Comparison of ENCODE assay signal across 8 cellular contexts in genomic region chr14:21475767-21476525, GRCh38. TPM values are rescaled to one million over a fixed set of nuclear protein-coding genes. Genes with fewer than 3 reads are reported as not detected.
DNase-seq lines count a peak whose midpoint lies in the region; ATAC-seq, FAIRE-seq and TF ChIP-seq lines count a peak whose summit lies in the region.

No MANE protein-coding gene starts in this region.

- H3K9me3 Mint-ChIP-seq in CD8-positive, alpha-beta T cell, result no peaks in the 10 kb centered on the region
- H3K9me3 Mint-ChIP-seq in effector memory CD8-positive, alpha-beta T cell, result no peaks in the 10 kb centered on the region
- no peaks in the 10 kb centered on the region for H3K9me3 Mint-ChIP-seq in neural crest cell

- H3K27ac Mint-ChIP-seq in CD8-positive, alpha-beta T cell, result peak overlapping the region; percentile 99
- peak overlapping the region; percentile 98 to 99 for H3K27ac Mint-ChIP-seq in effector memory CD8-positive, alpha-beta T cell
- peak overlapping the region; percentile 67 for H3K27ac Mint-ChIP-seq in neural crest cell (ENCODE audit: unreplicated experiment)

- H3K27me3 Mint-ChIP-seq in CD8-positive, alpha-beta T cell (ENCODE audit: low read depth), result no peaks in the 10 kb centered on the region
- H3K27me3 Mint-ChIP-seq in effector memory CD8-positive, alpha-beta T cell, result no peaks in the 10 kb centered on the region
- no peaks in the 10 kb centered on the region for H3K27me3 Mint-ChIP-seq in neural crest cell (ENCODE audit: low read depth)

- no peak for FAIRE-seq in H54 (lab: Jason Lieb, UNC)

- no peaks in the 10 kb centered on the region for H3K9me3 ChIP-seq in CD8-positive, alpha-beta T cell (ENCODE audit: low read length)
- H3K9me3 ChIP-seq in MG63, result no peaks in the 10 kb centered on the region

- peaks cover 50% of the 10 kb centered on the region for H3K4me1 Mint-ChIP-seq in CD8-positive, alpha-beta T cell (ENCODE audit: low read depth)
- peaks cover 18 to 27% of the 10 kb centered on the region in 2 donors for H3K4me1 Mint-ChIP-seq in effector memory CD8-positive, alpha-beta T cell (ENCODE audit: low read depth in 2 of 2)
- H3K4me1 Mint-ChIP-seq in neural crest cell, result peaks cover 29% of the 10 kb centered on the region

- no peak for DNase-seq in CD8-positive, alpha-beta T cell
- DNase-seq in MG63 (no peak), neural crest cell (ENCODE audit: low read depth, low spot score) (no peak), H54 (ENCODE audit: insufficient read length, low spot score) (no peak), GM19238 (ENCODE audit: insufficient read length, low spot score) (no peak), AG20443 (ENCODE audit: low spot score) (no peak)
- no peak for DNase-seq in effector memory CD8-positive, alpha-beta T cell

- no peaks in the 10 kb centered on the region for H3K36me3 ChIP-seq in CD8-positive, alpha-beta T cell (ENCODE audit: insufficient read depth, low read length)
- 0 out of 2 replicates have a peak, but pooled peaks cover 5% of the 10 kb centered on the region for H3K36me3 ChIP-seq in MG63

- H3K27me3 ChIP-seq in CD8-positive, alpha-beta T cell (ENCODE audit: insufficient read depth, low read length), result no peaks in the 10 kb centered on the region
- H3K27me3 ChIP-seq in MG63, result no peaks in the 10 kb centered on the region

- intact Hi-C loops in CD8-positive, alpha-beta T cell (cut with DNase I, micrococcal nuclease), result loop anchor here (2.0 kb wide), 2 partner anchors 207 to 373 kb away; partner anchors contain the start of gene HNRNPC (in 1 of the 2)

- H3K27ac ChIP-seq in CD8-positive, alpha-beta T cell (ENCODE audit: low read depth, low read length), result peak overlapping the region; percentile 58

- no peak for ATAC-seq in CD8-positive, alpha-beta T cell
- no peak for ATAC-seq in effector memory CD8-positive, alpha-beta T cell (replicated peaks)
- ATAC-seq in GM18505 (IDR thresholded peaks at IDR 0.05; ENCODE audit: unreplicated experiment), result no peak

- peaks cover 22% of the 10 kb centered on the region for H3K4me1 ChIP-seq in CD8-positive, alpha-beta T cell (ENCODE audit: insufficient read depth, low read length)

- peaks cover 49% of the 10 kb centered on the region for H3K36me3 Mint-ChIP-seq in CD8-positive, alpha-beta T cell
- peaks cover 44% of the 10 kb centered on the region for H3K36me3 Mint-ChIP-seq in effector memory CD8-positive, alpha-beta T cell (ENCODE audit: insufficient read depth)
- H3K36me3 Mint-ChIP-seq in neural crest cell (ENCODE audit: low read depth), result peaks cover 2% of the 10 kb centered on the region

- no peak for TF ChIP-seq CTCF in CD8-positive, alpha-beta T cell (IDR thresholded peaks at IDR 0.05)
- TF ChIP-seq CTCF in neural crest cell (conservative IDR thresholded peaks at IDR 0.05), result no peak

- TF ChIP-seq POLR2A in H54 (IDR thresholded peaks at IDR 0.05; ENCODE audit: low read depth, low read length) (no peak), GM18505 (IDR thresholded peaks at IDR 0.05; ENCODE audit: borderline replicate concordance, extremely low read depth, insufficient read depth, insufficient read length) (no peak)

- POLR2A ChIA-PET in CD8-positive, alpha-beta T cell (lab: Charles Lee), result interaction anchor here (1.0 to 3.7 kb wide), 6 partner anchors 9 to 246 kb away, joined by 3 to 28 read pairs (median 11); partner anchors contain the start of genes CHD8, METTL3 and SUPT16H

- peak overlapping the region; percentile 99 for H3K4me3 Mint-ChIP-seq in CD8-positive, alpha-beta T cell
- H3K4me3 Mint-ChIP-seq in effector memory CD8-positive, alpha-beta T cell, result peak overlapping the region; percentile 98
- H3K4me3 Mint-ChIP-seq in neural crest cell, result peak overlapping the region; percentile 98

- CTCF ChIA-PET in CD8-positive, alpha-beta T cell (lab: Charles Lee), result interaction anchor here (1.2 to 3.5 kb wide), 6 partner anchors 12 to 39 kb away, joined by 3 to 20 read pairs (median 14); partner anchors contain the start of genes CHD8 and METTL3

- peak overlapping the region; percentile 94 for H3K4me3 ChIP-seq in CD8-positive, alpha-beta T cell (ENCODE audit: low read depth, low read length)
- H3K4me3 ChIP-seq in MG63, result peak overlapping the region; percentile 91

RNA-seq across cellular contexts. Expression of gene RAB2B, which starts 0.8 kb away (rescaled TPM):
- 10 to 100 TPM; 24.0 to 26.6 TPM for total RNA-seq in CD8-positive, alpha-beta T cell
- total RNA-seq in MG63 (2014; rRNA removed; shearing (Covaris generic); ENCODE audit: low replicate concordance), result 6.5 and 7.2 TPM in 2 replicates
- total RNA-seq in neural crest cell, result 30.2 and 31.6 TPM in 2 replicates

RNA-seq across cellular contexts. Expression of gene TOX4, which starts 1.0 kb away (rescaled TPM):
- total RNA-seq in CD8-positive, alpha-beta T cell, result 100 to 1,000 TPM in 1 of 2 experiments, 10 to 100 TPM in 1; 95.0 to 100 TPM
- total RNA-seq in MG63 (2014; rRNA removed; shearing (Covaris generic); ENCODE audit: low replicate concordance), result 26.9 and 75.1 TPM in 2 replicates
- 59.7 and 64.3 TPM in 2 replicates for total RNA-seq in neural crest cell

RNA-seq across cellular contexts. Expression of gene CHD8, which starts 20.0 kb away (rescaled TPM):
- 100 to 1,000 TPM; 132 to 144 TPM for total RNA-seq in CD8-positive, alpha-beta T cell
- 24.1 and 24.6 TPM in 2 replicates for total RNA-seq in MG63 (2014; rRNA removed; shearing (Covaris generic); ENCODE audit: low replicate concordance)
- 137 and 145 TPM in 2 replicates for total RNA-seq in neural crest cell

RNA-seq across cellular contexts. Expression of gene METTL3, which starts 35.2 kb away (rescaled TPM):
- total RNA-seq in CD8-positive, alpha-beta T cell, result 10 to 100 TPM; 23.7 to 26.5 TPM
- 46.0 and 52.0 TPM in 2 replicates for total RNA-seq in MG63 (2014; rRNA removed; shearing (Covaris generic); ENCODE audit: low replicate concordance)
- 90.7 and 96.6 TPM in 2 replicates for total RNA-seq in neural crest cell

RNA-seq across cellular contexts. Expression of gene SALL2, which starts 50.2 kb away (rescaled TPM):
- total RNA-seq in CD8-positive, alpha-beta T cell, result 1 to 10 TPM; 1.4 to 1.6 TPM
- total RNA-seq in MG63 (2014; rRNA removed; shearing (Covaris generic); ENCODE audit: low replicate concordance), result 0.36 and 0.81 TPM in 2 replicates
- 160 and 164 TPM in 2 replicates for total RNA-seq in neural crest cell
